ENCODE assay signal across 8 cellular contexts in genomic region chr1:1291611-1292441, GRCh38. TPM values are rescaled to one million over a fixed set of nuclear protein-coding genes. Genes with fewer than 3 reads are reported as not detected.
DNase-seq lines count a peak whose midpoint lies in the region; ATAC-seq and TF ChIP-seq lines count a peak whose summit lies in the region.

No MANE protein-coding gene starts in this region.

- H3K18ac ChIP-seq in trophoblast cell (ENCODE audit: low read length) = no peak overlapping the region

- H3K4me3 ChIP-seq in foreskin fibroblast (ENCODE audit: low read depth in 1 of 2, low read length in 2 of 2) (no peak overlapping the region), trophoblast cell (ENCODE audit: low read depth, low read length) (no peak overlapping the region)

- peak; percentile 51 for TF ChIP-seq CTCF in foreskin fibroblast (IDR thresholded peaks at IDR 0.05; ENCODE audit: low read depth, low read length)

- H3K14ac ChIP-seq in trophoblast cell (ENCODE audit: low read length) = no peak overlapping the region

- ATAC-seq in GM18502 (IDR thresholded peaks at IDR 0.05; ENCODE audit: poor library complexity, unreplicated experiment) (no peak), HG02642 (IDR thresholded peaks at IDR 0.05; ENCODE audit: poor library complexity, unreplicated experiment) (no peak)

- H3K4me2 ChIP-seq in trophoblast cell (ENCODE audit: low read length) = no peak overlapping the region

- no CpG with 5 or more reads among the region's 43 CpGs for WGBS in trophoblast cell (ENCODE audit: extremely low coverage, insufficient coverage, insufficient read length)

- no peak overlapping the region for H2AFZ ChIP-seq in trophoblast cell (ENCODE audit: insufficient read depth, low read length, poor library complexity)

- DNase-seq in DMS53 treated with DMSO at 0.1 percent for 48 hours (lab: John Stamatoyannopoulos, UW; ENCODE audit: unreplicated experiment) (peak; percentile 83), KBM-7 (peak; percentile 66), RKO (ENCODE audit: low spot score) (peak; percentile 58), foreskin fibroblast (peak; percentile 41 to 75), trophoblast cell (peak; percentile 76 to 84)
- peak; percentile 34 to 45 for DNase-seq in activated T-helper 1 cell treated with anti-CD3 and anti-CD28 coated beads, Interleukin-2, amount 50 U/mL, for 16 hours (ENCODE audit: low read depth in 1 of 2, low spot score in 1 of 2)

- in situ Hi-C loops in KBM-7 (cut with MboI; ENCODE audit: low pct_unique_long_range_greater_than_20kb, low sequenced_read_pairs) = no loop called here

- H3K27me3 ChIP-seq in trophoblast cell (ENCODE audit: insufficient read depth, low read length) = no peaks in the 10 kb centered on the region

- H4K91ac ChIP-seq in trophoblast cell (ENCODE audit: low read depth, low read length) = no peak overlapping the region

- H2BK120ac ChIP-seq in trophoblast cell (ENCODE audit: insufficient read depth, low read length, poor library complexity) = no peak overlapping the region

- no peak overlapping the region for H3K27ac ChIP-seq in trophoblast cell (ENCODE audit: low read depth, low read length)

- H2BK5ac ChIP-seq in trophoblast cell (ENCODE audit: low read depth, low read length, poor library complexity) = no peak overlapping the region

- H3K79me1 ChIP-seq in trophoblast cell (ENCODE audit: low read length) = no peaks in the 10 kb centered on the region

- H3K9me3 ChIP-seq in trophoblast cell (ENCODE audit: insufficient read depth, low read depth, low read length) = peaks cover 5% of the 10 kb centered on the region

- H3K4me1 ChIP-seq in trophoblast cell (ENCODE audit: control insufficient read depth in 1 of 2, insufficient read depth in 2 of 2, low read length in 2 of 2) = no peaks in the 10 kb centered on the region

- H2AK5ac ChIP-seq in trophoblast cell (ENCODE audit: low read length) = no peak overlapping the region

- H3K36me3 ChIP-seq in trophoblast cell (ENCODE audit: control insufficient read depth in 1 of 2, insufficient read depth in 2 of 2, low read length in 2 of 2) = peaks cover 26 to 34% of the 10 kb centered on the region in 2 experiments

- H3K23ac ChIP-seq in trophoblast cell (ENCODE audit: low read length) = no peak overlapping the region

- no peak overlapping the region for H2BK12ac ChIP-seq in trophoblast cell (ENCODE audit: low read length)

- no peak overlapping the region for H3K9ac ChIP-seq in trophoblast cell (ENCODE audit: low read length)

- H4K12ac ChIP-seq in trophoblast cell (ENCODE audit: low read depth, low read length) = no peak overlapping the region

- H3K4ac ChIP-seq in trophoblast cell (ENCODE audit: low read depth, low read length) = no peak overlapping the region

- H3K79me2 ChIP-seq in trophoblast cell (ENCODE audit: control insufficient read depth, insufficient read depth, low read length, poor library complexity) = no peaks in the 10 kb centered on the region

- no peak overlapping the region for H4K8ac ChIP-seq in trophoblast cell (ENCODE audit: low read depth, low read length)

RNA-seq across cellular contexts. Expression of gene SCNN1D, which starts 11.6 kb away (rescaled TPM):
- 0.47 and 0.72 TPM in 2 replicates for polyA plus RNA-seq in trophoblast cell (2013)

RNA-seq across cellular contexts. Expression of gene ACAP3, which starts 15.9 kb away (rescaled TPM):
- 29.9 and 32.2 TPM in 2 replicates for polyA plus RNA-seq in trophoblast cell (2013)

RNA-seq across cellular contexts. Expression of gene PUSL1, which starts 16.6 kb away (rescaled TPM):
- polyA plus RNA-seq in trophoblast cell (2013) = 29.8 and 34.5 TPM in 2 replicates

RNA-seq across cellular contexts. Expression of gene UBE2J2, which starts 18.2 kb away (rescaled TPM):
- polyA plus RNA-seq in trophoblast cell (2013) = 54.3 and 55.1 TPM in 2 replicates

RNA-seq across cellular contexts. Expression of gene INTS11, which starts 32.6 kb away (rescaled TPM):
- 86.5 and 92.0 TPM in 2 replicates for polyA plus RNA-seq in trophoblast cell (2013)
